In genomic region chr15:25509697-25510096, GRCh38 we compare ENCODE assay signal across 20 cellular contexts.
"Had no signal": no experiment of that assay in that cellular context is flagged by ENCODE, and none has a peak within 500 bp of the region (broad histone marks: within the 10 kb centered on the region; RNA-seq: fewer than 3 reads in every experiment).

No MANE protein-coding gene starts in this region.

- ATAC-seq: gastrocnemius medialis; heart right ventricle; left cardiac atrium; lower lobe of right lung; natural killer cell treated with Interleukin-12 subunit alpha and Interleukin-12 subunit beta and Interleukin-15 and Interleukin-18, amount 100 ng/mL, for 72 hours; stimulated activated memory B cell treated with anti-CD40 and anti-IgM and Interleukin-4, amounts not matched to agents 10 μg/mL and 1 μg/mL and 100 μg/mL, for 72 hours had no signal

- H3K27ac ChIP-seq: dorsolateral prefrontal cortex, gastrocnemius medialis, heart right ventricle, left ventricle myocardium inferior, lower lobe of right lung, sigmoid colon, tibial artery, upper lobe of left lung, vagina had no signal

- H3K9me3 ChIP-seq: gastrocnemius medialis, heart right ventricle, left ventricle myocardium inferior, lower lobe of right lung, sigmoid colon, tibial artery, upper lobe of left lung, vagina had no signal

- H3K27me3 ChIP-seq: dorsolateral prefrontal cortex, gastrocnemius medialis, heart right ventricle, sigmoid colon, tibial artery, upper lobe of left lung, vagina had no signal

- H3K4me3 ChIP-seq: dorsolateral prefrontal cortex, gastrocnemius medialis, heart right ventricle, left ventricle myocardium inferior, lower lobe of right lung, sigmoid colon, tibial artery, upper lobe of left lung, vagina had no signal

- DNase-seq: cortex of kidney; dorsolateral prefrontal cortex; effector CD8-positive, alpha-beta T cell; gastrocnemius medialis; heart right ventricle; kidney; left cardiac atrium; left ventricle myocardium inferior; lower lobe of right lung; mesenchymal stem cell; midbrain; posterior cingulate gyrus; sigmoid colon; small intestine; stimulated activated CD4-positive, alpha-beta T cell treated with anti-CD3 and anti-CD28 coated beads, Interleukin-4, amount 100 ng/mL, for 24 hours; tibial artery; upper lobe of left lung had no signal

- H3K4me1 ChIP-seq: gastrocnemius medialis, heart right ventricle, left ventricle myocardium inferior, lower lobe of right lung, sigmoid colon, upper lobe of left lung, vagina had no signal

- FAIRE-seq: kidney, small intestine had no signal

- H3K36me3 ChIP-seq: gastrocnemius medialis, heart right ventricle, left ventricle myocardium inferior, lower lobe of right lung, sigmoid colon, tibial artery, upper lobe of left lung, vagina had no signal
